ENCODE assay signal across 1 cellular context in genomic region chr16:19474617-19475016, GRCh38.
TF ChIP-seq lines count a peak whose summit lies in the region.

No MANE protein-coding gene starts in this region.

TF ChIP-seq in HCT116, 20 proteins besides CTCF, POLR2A, EP300 and RAD21 (continued from another document):
- TF ChIP-seq REST (IDR thresholded peaks at IDR 0.05; ENCODE audit: low read depth) (no peak), SIN3A (IDR thresholded peaks at IDR 0.05; ENCODE audit: low read depth) (no peak), SRF (IDR thresholded peaks at IDR 0.05; ENCODE audit: low read depth) (no peak)
